8 cellular contexts compared by ENCODE assay signal in genomic region chr11:819129-819931, GRCh38. TPM values are rescaled to one million over a fixed set of nuclear protein-coding genes. Genes with fewer than 3 reads are reported as not detected.
DNase-seq lines count a peak whose midpoint lies in the region; ATAC-seq and TF ChIP-seq lines count a peak whose summit lies in the region.

No MANE protein-coding gene starts in this region.

- H3K4me3 Mint-ChIP-seq in activated CD4-positive, alpha-beta T cell treated with anti-CD3 and anti-CD28 coated beads for 36 hours, result peak overlapping the region; percentile 72

- ATAC-seq in GM18873 (IDR thresholded peaks at IDR 0.05; ENCODE audit: low FRiP score, unreplicated experiment), result peak; percentile 34
- ATAC-seq in HG03108 (IDR thresholded peaks at IDR 0.05; ENCODE audit: unreplicated experiment), result peak; percentile 52
- ATAC-seq in activated CD4-positive, alpha-beta T cell treated with anti-CD3 and anti-CD28 coated beads for 36 hours, result peak; percentile 82

- H3K4me1 Mint-ChIP-seq in activated CD4-positive, alpha-beta T cell treated with anti-CD3 and anti-CD28 coated beads for 36 hours, result peaks cover 11% of the 10 kb centered on the region

- H3K27ac Mint-ChIP-seq in activated CD4-positive, alpha-beta T cell treated with anti-CD3 and anti-CD28 coated beads for 36 hours, result no peak overlapping the region

- no peaks in the 10 kb centered on the region for H3K27me3 ChIP-seq in layer of hippocampus (ENCODE audit: control insufficient read depth, insufficient read depth, low read length)

- peak overlapping the region; percentile 81 for H3K27ac ChIP-seq in layer of hippocampus (ENCODE audit: low read depth, low read length)

- TF ChIP-seq CTCF in AG09309 (IDR thresholded peaks at IDR 0.05; ENCODE audit: control insufficient read depth, insufficient read depth, low read depth, low read length, missing control alignments) (peak; percentile 6), choroid plexus epithelial cell (conservative IDR thresholded peaks at IDR 0.05; ENCODE audit: low read depth, low read length) (no peak)

- peaks cover 4% of the 10 kb centered on the region for H3K36me3 Mint-ChIP-seq in activated CD4-positive, alpha-beta T cell treated with anti-CD3 and anti-CD28 coated beads for 36 hours (ENCODE audit: low read depth)

- POLR2A ChIA-PET in activated CD4-positive, alpha-beta T cell treated with anti-CD3 and anti-CD28 coated beads for 36 hours (lab: Charles Lee), result interaction anchor here (0.6 to 2.7 kb wide), 8 partner anchors 8 to 288 kb away, joined by 3 to 24 read pairs (median 4); partner anchors contain the start of genes CD151, CRACR2B, RPLP2 and TSPAN4

- H3K4me3 ChIP-seq in AG09309 (ENCODE audit: control insufficient read depth, low read depth, low read length) (peak overlapping the region; percentile 81), choroid plexus epithelial cell (ENCODE audit: low read depth, low read length) (peak overlapping the region; percentile 72)

- intact Hi-C loops in activated CD4-positive, alpha-beta T cell treated with anti-CD3 and anti-CD28 coated beads for 36 hours (cut with DNase I, micrococcal nuclease), result loop anchor here in 1 of 2 experiments (1.0 kb wide), 4 partner anchors 10 to 91 kb away; partner anchors contain the start of genes CHID1, POLR2L, RPLP2 and TSPAN4

- H3K9me3 Mint-ChIP-seq in activated CD4-positive, alpha-beta T cell treated with anti-CD3 and anti-CD28 coated beads for 36 hours (ENCODE audit: low read depth), result no peaks in the 10 kb centered on the region

- DNase-seq in AG09309 (ENCODE audit: low read depth), result no peak
- peak; percentile 92 for DNase-seq in NCI-H345 (lab: John Stamatoyannopoulos, UW)
- peak; percentile 95 for DNase-seq in activated CD4-positive, alpha-beta T cell treated with anti-CD3 and anti-CD28 coated beads for 36 hours
- peak; percentile 84 for DNase-seq in choroid plexus epithelial cell (ENCODE audit: low read depth)
- DNase-seq in stimulated activated CD4-positive, alpha-beta T cell treated with anti-CD3 and anti-CD28 coated beads, Interleukin-1b, Interleukin-23, amount 100 ng/mL, for 4 hours (ENCODE audit: low read depth in 2 of 2), result peak; percentile 91 to 94

- no peaks in the 10 kb centered on the region for H3K27me3 Mint-ChIP-seq in activated CD4-positive, alpha-beta T cell treated with anti-CD3 and anti-CD28 coated beads for 36 hours

- CTCF ChIA-PET in activated CD4-positive, alpha-beta T cell treated with anti-CD3 and anti-CD28 coated beads for 36 hours (lab: Charles Lee), result interaction anchor here (0.7 to 1.5 kb wide), 4 partner anchors 10 to 124 kb away, joined by 3 read pairs; partner anchors contain the start of genes RPLP2 and TMEM80

RNA-seq across cellular contexts. Expression of gene PNPLA2, which starts 0.6 kb away (rescaled TPM):
- total RNA-seq in activated CD4-positive, alpha-beta T cell treated with anti-CD3 and anti-CD28 coated beads for 36 hours, result 10 to 100 TPM; 24.7 to 26.2 TPM

RNA-seq across cellular contexts. Expression of gene CRACR2B, which starts 8.4 kb away (rescaled TPM):
- total RNA-seq in activated CD4-positive, alpha-beta T cell treated with anti-CD3 and anti-CD28 coated beads for 36 hours, result under 1 TPM; 0.33 to 0.50 TPM

RNA-seq across cellular contexts. Expression of gene RPLP2, which starts 9.6 kb away (rescaled TPM):
- 1,000 to 10,000 TPM; 2,132 to 3,230 TPM for total RNA-seq in activated CD4-positive, alpha-beta T cell treated with anti-CD3 and anti-CD28 coated beads for 36 hours

RNA-seq across cellular contexts. Expression of gene CD151, which starts 13.4 kb away (rescaled TPM):
- total RNA-seq in activated CD4-positive, alpha-beta T cell treated with anti-CD3 and anti-CD28 coated beads for 36 hours, result 10 to 100 TPM; 36.8 to 38.6 TPM

RNA-seq across cellular contexts. Expression of gene PIDD1, which starts 14.3 kb away (rescaled TPM):
- 10 to 100 TPM; 21.1 to 29.1 TPM for total RNA-seq in activated CD4-positive, alpha-beta T cell treated with anti-CD3 and anti-CD28 coated beads for 36 hours
